Comparison of ENCODE assay signal across 15 cellular contexts in the genomic region with DNA sequence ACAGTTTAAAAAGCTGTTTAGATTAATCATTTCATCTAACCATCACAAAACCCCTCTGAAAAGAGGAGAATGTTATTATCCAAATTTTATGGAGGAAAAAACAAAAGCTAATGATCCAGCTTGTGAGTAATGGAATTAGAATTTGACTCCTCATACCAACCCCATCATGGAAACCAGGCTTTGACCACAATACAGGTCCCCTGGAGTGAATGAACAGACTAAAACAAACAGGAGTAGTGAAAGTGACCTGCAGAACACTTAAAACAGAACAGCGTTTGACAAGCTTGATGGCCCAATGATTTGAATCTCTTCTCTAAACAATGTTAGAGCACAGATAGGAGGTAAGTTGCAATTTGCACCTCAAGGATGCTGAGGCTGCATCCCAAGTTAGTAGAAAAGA.
DNase-seq lines count a peak whose midpoint lies in the region; ATAC-seq, FAIRE-seq and TF ChIP-seq lines count a peak whose summit lies in the region.
"Had no signal": no experiment of that assay in that cellular context is flagged by ENCODE, and none has a peak within 500 bp of the region (broad histone marks: within the 10 kb centered on the region; RNA-seq: fewer than 3 reads in every experiment).

No MANE protein-coding gene starts in this region.

- no peaks in the 10 kb centered on the region for H3K9me3 ChIP-seq in CD4-positive, alpha-beta T cell (ENCODE audit: control insufficient read depth, low read length)
- H3K9me3 ChIP-seq in suprapubic skin, result no peaks in the 10 kb centered on the region
- H3K9me3 ChIP-seq: Peyer's patch had no signal

- WGBS in suprapubic skin, result 63% methylated on average over 1 of the region's 1 CpG

- no peak overlapping the region for H3K27ac ChIP-seq in CD4-positive, alpha-beta T cell (ENCODE audit: low read depth, low read length)
- H3K27ac ChIP-seq in suprapubic skin, result no peak overlapping the region
- H3K27ac ChIP-seq: coronary artery, heart right ventricle, Peyer's patch had no signal

- in situ Hi-C loops in astrocyte of the cerebellum (cut with HindIII; ENCODE audit: low sequenced_read_pairs), result no loop called here

- H3K27me3 Mint-ChIP-seq in CD4-positive, alpha-beta T cell, result peaks cover 11% of the 10 kb centered on the region

- no peak for TF ChIP-seq POLR2A in suprapubic skin (IDR thresholded peaks at IDR 0.05)

- H3K4me3 Mint-ChIP-seq in CD4-positive, alpha-beta T cell, result no peak overlapping the region

- H3K9me3 Mint-ChIP-seq in CD4-positive, alpha-beta T cell, result peaks cover 4% of the 10 kb centered on the region

- no peak for ATAC-seq in CD4-positive, alpha-beta T cell (ENCODE audit: poor library complexity)
- ATAC-seq: heart right ventricle had no signal

- H3K36me3 ChIP-seq in kidney epithelial cell (ENCODE audit: control insufficient read depth, insufficient read depth, low read length), result no peaks in the 10 kb centered on the region
- H3K36me3 ChIP-seq in suprapubic skin, result no peaks in the 10 kb centered on the region
- H3K36me3 ChIP-seq: heart right ventricle, Peyer's patch had no signal

- no peak overlapping the region for H3K4me3 ChIP-seq in AG10803 (ENCODE audit: low read length)
- no peak overlapping the region for H3K4me3 ChIP-seq in astrocyte of the cerebellum (ENCODE audit: low read depth, low read length)
- no peak overlapping the region for H3K4me3 ChIP-seq in kidney epithelial cell (ENCODE audit: low read depth, low read length)
- H3K4me3 ChIP-seq in suprapubic skin, result no peak overlapping the region
- H3K4me3 ChIP-seq: coronary artery, heart right ventricle, Peyer's patch had no signal

- no peak for TF ChIP-seq EP300 in suprapubic skin (IDR thresholded peaks at IDR 0.05)

- no peaks in the 10 kb centered on the region for H3K36me3 Mint-ChIP-seq in CD4-positive, alpha-beta T cell (ENCODE audit: low read depth)

- TF ChIP-seq CTCF in AG10803 (conservative IDR thresholded peaks at IDR 0.05; ENCODE audit: low read length) (no peak), astrocyte of the cerebellum (IDR thresholded peaks at IDR 0.05; ENCODE audit: low read depth, low read length, missing control alignments) (no peak), kidney epithelial cell (IDR thresholded peaks at IDR 0.05; ENCODE audit: insufficient read depth, low read length, poor library complexity, severe bottlenecking) (no peak), suprapubic skin (IDR thresholded peaks at IDR 0.05) (no peak)
- TF ChIP-seq CTCF in CD4-positive, alpha-beta T cell (IDR thresholded peaks at IDR 0.05), result no peak

- no peaks in the 10 kb centered on the region for H3K4me1 ChIP-seq in suprapubic skin
- H3K4me1 ChIP-seq: heart right ventricle, Peyer's patch had no signal

- no peaks in the 10 kb centered on the region for H3K4me1 Mint-ChIP-seq in CD4-positive, alpha-beta T cell (ENCODE audit: low read depth)

- H3K27me3 ChIP-seq in kidney epithelial cell (ENCODE audit: control insufficient read depth, insufficient read depth, low read length) (no peaks in the 10 kb centered on the region), suprapubic skin (no peaks in the 10 kb centered on the region)
- no peaks in the 10 kb centered on the region for H3K27me3 ChIP-seq in CD4-positive, alpha-beta T cell (ENCODE audit: control insufficient read depth, insufficient read depth, low read length)
- H3K27me3 ChIP-seq: heart right ventricle, Peyer's patch had no signal

- no peak overlapping the region for H3K27ac Mint-ChIP-seq in CD4-positive, alpha-beta T cell

- DNase-seq in AG10803 (ENCODE audit: low read depth) (peak; percentile 78), HTR-8/SVneo (ENCODE audit: insufficient read length, low spot score) (peak; percentile 21), astrocyte of the cerebellum (ENCODE audit: low read depth) (peak; percentile 91), kidney epithelial cell (ENCODE audit: low read depth) (peak; percentile 92), hypothalamus (lab: John Stamatoyannopoulos, UW) (no peak), NCI-H510A treated with DMSO at 0.1 percent for 48 hours (lab: John Stamatoyannopoulos, UW) (no peak), suprapubic skin (ENCODE audit: low spot score in 2 of 2) (no peak)
- DNase-seq in CD4-positive, alpha-beta T cell, result no peak
- DNase-seq: activated T-cell treated with anti-CD3 and anti-CD28 coated beads, Interleukin-2, amount 50 U/mL, for 48 hours; heart right ventricle; NCI-H2029 treated with DMSO at 0.1 percent for 48 hours; Peyer's patch; stimulated activated CD4-positive, alpha-beta T cell treated with anti-CD3 and anti-CD28 coated beads, Interleukin-12 subunit alpha, Interleukin-12 subunit beta, amount 100 ng/mL, for 4 hours had no signal

- CTCF ChIA-PET in CD4-positive, alpha-beta T cell (lab: Charles Lee), result no interaction called here

- POLR2A ChIA-PET in CD4-positive, alpha-beta T cell (lab: Charles Lee), result no interaction called here

- intact Hi-C loops in CD4-positive, alpha-beta T cell (cut with DNase I, micrococcal nuclease), result no loop called here

- no peak for FAIRE-seq in HTR-8/SVneo (lab: Jason Lieb, UNC)
- FAIRE-seq: GM12892 had no signal

Comparison
In these comparisons a context has a peak if more than half of its experiments do, and no peak if none do; other contexts are left out.
1. DNase-seq: peak in AG10803 (single experiment), HTR-8/SVneo (single experiment), astrocyte of the cerebellum (single experiment) and kidney epithelial cell (single experiment); none in hypothalamus (0 of 51), NCI-H510A treated with DMSO at 0.1 percent for 48 hours (single experiment), CD4-positive, alpha-beta T cell (0 of 10) and suprapubic skin (0 of 2).